Comparison of ENCODE assay signal across 8 cellular contexts in the genomic region with DNA sequence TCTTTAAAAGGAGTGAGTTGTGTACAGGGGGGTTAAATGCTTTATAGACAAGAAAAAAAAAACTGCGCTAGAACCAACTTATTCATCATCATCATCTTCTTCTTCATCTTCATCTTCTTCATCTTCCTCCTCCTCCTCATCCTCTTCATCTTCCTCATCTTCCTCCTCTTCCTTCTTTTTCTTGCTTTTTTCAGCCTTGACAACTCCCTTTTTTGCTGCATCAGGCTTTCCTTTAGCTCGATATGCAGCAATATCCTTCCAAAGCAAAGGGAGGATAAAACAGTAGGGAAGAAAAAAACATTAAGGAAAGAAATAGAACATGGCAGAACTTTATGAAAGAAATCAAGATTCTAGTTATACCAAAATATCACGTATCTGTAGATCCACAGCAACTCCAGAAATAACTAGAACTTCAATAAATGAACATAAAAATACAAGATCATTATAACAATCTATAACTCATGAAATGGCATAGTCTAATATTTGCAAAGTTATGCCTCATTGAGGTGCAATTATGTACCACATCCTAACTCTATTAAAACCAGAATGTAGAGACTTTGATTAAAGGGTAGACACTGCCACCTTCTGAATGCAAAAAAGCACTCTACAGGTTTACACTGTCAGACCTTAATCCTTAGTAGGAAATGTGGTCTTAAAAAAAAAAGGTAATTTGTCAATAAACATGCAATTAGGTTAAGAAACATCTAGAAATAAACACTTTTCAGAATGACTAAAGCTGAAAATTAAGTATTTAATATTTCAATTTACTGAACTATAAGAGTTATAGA. TPM values are rescaled to one million over a fixed set of nuclear protein-coding genes. Genes with fewer than 3 reads are reported as not detected.
DNase-seq lines count a peak whose midpoint lies in the region; ATAC-seq and TF ChIP-seq lines count a peak whose summit lies in the region.
"Not testable (repeated sequence)": the region's sequence is repeated elsewhere in the genome, so short reads cannot be mapped to it uniquely, and the experiment has no call there.

No MANE protein-coding gene starts in this region.

- H3K36me3 Mint-ChIP-seq in CD4-positive, CD25-positive, alpha-beta regulatory T cell = peaks cover 16% of the 10 kb centered on the region
- H3K36me3 Mint-ChIP-seq in activated T-cell treated with anti-CD3 and anti-CD28 coated beads, Interleukin-2, amount 50 U/mL, for 72 hours (ENCODE audit: insufficient read depth in 2 of 2) = peaks cover 16 to 36% of the 10 kb centered on the region in 2 donors
- H3K36me3 Mint-ChIP-seq in naive thymus-derived CD4-positive, alpha-beta T cell = peaks cover 3 to 34% (median 19%) of the 10 kb centered on the region in 5 donors

- peaks cover 28% of the 10 kb centered on the region for H4K20me1 ChIP-seq in OCI-LY3 (ENCODE audit: insufficient read depth, low read length)

- H3K9ac ChIP-seq in OCI-LY3 (ENCODE audit: low read length) = not testable (repeated sequence)

- peaks cover 42% of the 10 kb centered on the region for H3K4me1 ChIP-seq in CD4-positive, CD25-positive, alpha-beta regulatory T cell (ENCODE audit: control insufficient read depth, insufficient read depth, low read length, poor library complexity, severe bottlenecking)
- peaks cover 18% of the 10 kb centered on the region for H3K4me1 ChIP-seq in OCI-LY3 (ENCODE audit: low read length)
- peaks cover 23% of the 10 kb centered on the region for H3K4me1 ChIP-seq in cardiac muscle cell (ENCODE audit: low read depth)
- H3K4me1 ChIP-seq in naive thymus-derived CD4-positive, alpha-beta T cell (ENCODE audit: control insufficient read depth in 2 of 2, insufficient read depth in 2 of 2, low read length in 2 of 2) = peaks cover 23 to 41% of the 10 kb centered on the region in 2 donors
- H3K4me1 ChIP-seq in stomach = peaks cover 20 to 45% (median 30%) of the 10 kb centered on the region in 4 donors

- H2AFZ ChIP-seq in OCI-LY3 (ENCODE audit: low read depth, low read length) = not testable (repeated sequence)

- H3K4me2 ChIP-seq in OCI-LY3 (ENCODE audit: low read length) = not testable (repeated sequence)

- TF ChIP-seq CTCF in OCI-LY3 (IDR thresholded peaks at IDR 0.05; ENCODE audit: low read depth, low read length) (peak; percentile 53), choroid plexus epithelial cell (conservative IDR thresholded peaks at IDR 0.05; ENCODE audit: low read depth, low read length) (peak; percentile 57), cardiac muscle cell (IDR thresholded peaks at IDR 0.05; ENCODE audit: low read depth, low read length) (peak; percentile 52), stomach (IDR thresholded peaks at IDR 0.05) (peak in 5 of 7 experiments; percentile 12 to 47 (median 28))

- CTCF ChIA-PET in naive thymus-derived CD4-positive, alpha-beta T cell (lab: Charles Lee) = interaction anchor here (0.6 to 3.5 kb wide), 21 partner anchors 8 to 691 kb away, joined by 3 to 38 read pairs (median 4); a partner anchor contains a TSS

- intact Hi-C loops in naive thymus-derived CD4-positive, alpha-beta T cell (cut with micrococcal nuclease) = loop anchor here (1.0 to 10.0 kb wide), 14 partner anchors 31 to 346 kb away; a partner anchor contains a TSS
- intact Hi-C loops in stomach (cut with DNase I; ENCODE audit: low total_unique reads) = not testable (repeated sequence)

- not testable (repeated sequence) for TF ChIP-seq POLR2A in stomach (IDR thresholded peaks at IDR 0.05)

- H3K79me2 ChIP-seq in OCI-LY3 (ENCODE audit: low read length) = peaks cover 49% of the 10 kb centered on the region

- H3K9me3 Mint-ChIP-seq in CD4-positive, CD25-positive, alpha-beta regulatory T cell; activated T-cell treated with anti-CD3 and anti-CD28 coated beads, Interleukin-2, amount 50 U/mL, for 72 hours: not testable (repeated sequence)
- peaks cover 0 to 14% (median 0%) of the 10 kb centered on the region in 11 donors for H3K9me3 Mint-ChIP-seq in naive thymus-derived CD4-positive, alpha-beta T cell

- H3K27me3 ChIP-seq in CD4-positive, CD25-positive, alpha-beta regulatory T cell (ENCODE audit: control insufficient read depth, insufficient read depth, low read length); OCI-LY3 (ENCODE audit: low read depth, low read length); cardiac muscle cell; naive thymus-derived CD4-positive, alpha-beta T cell (ENCODE audit: control insufficient read depth in 2 of 2, insufficient read depth in 2 of 2, low read length in 2 of 2); stomach: not testable (repeated sequence)

- H3K4me3 ChIP-seq in CD4-positive, CD25-positive, alpha-beta regulatory T cell (ENCODE audit: low read depth, low read length) = peak overlapping the region; percentile 97
- not testable (repeated sequence) for H3K4me3 ChIP-seq in OCI-LY3 (ENCODE audit: low read length); choroid plexus epithelial cell (ENCODE audit: low read depth, low read length); cardiac muscle cell; naive thymus-derived CD4-positive, alpha-beta T cell (ENCODE audit: low read length); stomach

- peak overlapping the region; percentile 84 to 99 (median 90) for H3K27ac Mint-ChIP-seq in CD4-positive, CD25-positive, alpha-beta regulatory T cell
- peak overlapping the region; percentile 97 for H3K27ac Mint-ChIP-seq in activated T-cell treated with anti-CD3 and anti-CD28 coated beads, Interleukin-2, amount 50 U/mL, for 72 hours
- peak overlapping the region in 8 of 9 donors; percentile 58 to 96 (median 79) for H3K27ac Mint-ChIP-seq in naive thymus-derived CD4-positive, alpha-beta T cell

- 76 to 90% (median 87%) methylated on average over 2 to 3 of the region's 3 CpGs for WGBS in stomach, 5 donors

- not testable (repeated sequence) for H3K9me3 ChIP-seq in CD4-positive, CD25-positive, alpha-beta regulatory T cell (ENCODE audit: control insufficient read depth in 2 of 2, low read length in 2 of 2); OCI-LY3 (ENCODE audit: insufficient read depth, low read length); cardiac muscle cell (ENCODE audit: low read depth); naive thymus-derived CD4-positive, alpha-beta T cell (ENCODE audit: control insufficient read depth in 2 of 3, low read length in 3 of 3); stomach

- H3K36me3 ChIP-seq in CD4-positive, CD25-positive, alpha-beta regulatory T cell (ENCODE audit: control insufficient read depth, insufficient read depth, low read length) = peaks cover 22% of the 10 kb centered on the region
- peaks cover 48% of the 10 kb centered on the region for H3K36me3 ChIP-seq in OCI-LY3 (replicated peaks; ENCODE audit: low read depth, low read length)
- peaks cover 29% of the 10 kb centered on the region for H3K36me3 ChIP-seq in cardiac muscle cell
- H3K36me3 ChIP-seq in naive thymus-derived CD4-positive, alpha-beta T cell (ENCODE audit: control insufficient read depth in 2 of 3, insufficient read depth in 3 of 3, low read length in 3 of 3) = peaks cover 0 to 27% (median 13%) of the 10 kb centered on the region in 3 experiments
- peaks cover 10 to 45% (median 32%) of the 10 kb centered on the region in 4 donors for H3K36me3 ChIP-seq in stomach

- peak overlapping the region; percentile 74 to 94 (median 79) for H3K4me3 Mint-ChIP-seq in CD4-positive, CD25-positive, alpha-beta regulatory T cell
- H3K4me3 Mint-ChIP-seq in activated T-cell treated with anti-CD3 and anti-CD28 coated beads, Interleukin-2, amount 50 U/mL, for 72 hours = peak overlapping the region; percentile 32 to 61
- H3K4me3 Mint-ChIP-seq in naive thymus-derived CD4-positive, alpha-beta T cell = peak overlapping the region in 9 of 10 donors; percentile 34 to 99 (median 75)

- POLR2A ChIA-PET in naive thymus-derived CD4-positive, alpha-beta T cell (lab: Charles Lee) = interaction anchor here (0.6 to 2.1 kb wide), 13 partner anchors 15 to 334 kb away, joined by 3 to 25 read pairs (median 5); a partner anchor contains a TSS

- H3K27ac ChIP-seq in CD4-positive, CD25-positive, alpha-beta regulatory T cell (ENCODE audit: insufficient read depth, low read length, poor library complexity, severe bottlenecking) = peak overlapping the region; percentile 89
- not testable (repeated sequence) for H3K27ac ChIP-seq in OCI-LY3 (ENCODE audit: low read length); cardiac muscle cell; naive thymus-derived CD4-positive, alpha-beta T cell (ENCODE audit: low read depth, low read length)
- peak overlapping the region in 3 of 5 donors; percentile 96 to 100 (median 100) for H3K27ac ChIP-seq in stomach

- ATAC-seq in CD4-positive, CD25-positive, alpha-beta regulatory T cell (ENCODE audit: low read depth in 2 of 2) = peak; percentile 22 to 29
- not testable (repeated sequence) for ATAC-seq in activated T-cell treated with anti-CD3 and anti-CD28 coated beads, Interleukin-2, amount 50 U/mL, for 72 hours (replicated peaks in 1 of 2); naive thymus-derived CD4-positive, alpha-beta T cell

- peaks cover 23 to 47% (median 41%) of the 10 kb centered on the region in 4 donors for H3K4me1 Mint-ChIP-seq in CD4-positive, CD25-positive, alpha-beta regulatory T cell
- H3K4me1 Mint-ChIP-seq in activated T-cell treated with anti-CD3 and anti-CD28 coated beads, Interleukin-2, amount 50 U/mL, for 72 hours (ENCODE audit: low read depth) = peaks cover 51% of the 10 kb centered on the region
- peaks cover 23 to 62% (median 38%) of the 10 kb centered on the region in 7 donors for H3K4me1 Mint-ChIP-seq in naive thymus-derived CD4-positive, alpha-beta T cell

- TF ChIP-seq EP300 in stomach (IDR thresholded peaks at IDR 0.05) = not testable (repeated sequence)

- DNase-seq in CD4-positive, CD25-positive, alpha-beta regulatory T cell = peak in 2 of 3 donors; percentile 76 to 80
- DNase-seq in HCEC 1CT (peak; percentile 50), choroid plexus epithelial cell (ENCODE audit: low read depth) (peak; percentile 72), cardiac muscle cell (ENCODE audit: low read depth in 1 of 2, low spot score in 1 of 2) (peak in 1 of 2 donors; percentile 65)
- DNase-seq in activated T-cell treated with anti-CD3 and anti-CD28 coated beads, Interleukin-2, amount 50 U/mL, for 72 hours; stomach: not testable (repeated sequence)
- DNase-seq in naive thymus-derived CD4-positive, alpha-beta T cell = peak in 7 of 9 donors; percentile 45 to 68 (median 60)

- H3K27me3 Mint-ChIP-seq in CD4-positive, CD25-positive, alpha-beta regulatory T cell = peaks cover 11% of the 10 kb centered on the region
- not testable (repeated sequence) for H3K27me3 Mint-ChIP-seq in activated T-cell treated with anti-CD3 and anti-CD28 coated beads, Interleukin-2, amount 50 U/mL, for 72 hours (ENCODE audit: low read depth); naive thymus-derived CD4-positive, alpha-beta T cell

RNA-seq across cellular contexts. Expression of a gene that starts 4.3 kb away (rescaled TPM):
- 363 TPM for total RNA-seq in CD4-positive, CD25-positive, alpha-beta regulatory T cell
- polyA plus RNA-seq in CD4-positive, CD25-positive, alpha-beta regulatory T cell = 100 to 1,000 TPM; 639 to 723 (median 666) TPM
- 100 to 1,000 TPM; 418 to 596 TPM for total RNA-seq in activated T-cell treated with anti-CD3 and anti-CD28 coated beads, Interleukin-2, amount 50 U/mL, for 72 hours
- total RNA-seq in cardiac muscle cell (435 and 576 TPM in 2 replicates), stomach (100 to 1,000 TPM in 4 of 5 donors, 10 to 100 TPM in 1; 29.5 to 479 (median 322) TPM)
- polyA plus RNA-seq in cardiac muscle cell (642 and 740 TPM in 2 replicates), stomach (100 to 1,000 TPM; 346 to 399 (median 346) TPM)
- total RNA-seq in naive thymus-derived CD4-positive, alpha-beta T cell = 100 to 1,000 TPM; 294 to 530 (median 319) TPM
- polyA plus RNA-seq in naive thymus-derived CD4-positive, alpha-beta T cell = 100 to 1,000 TPM; 529 to 577 TPM

RNA-seq across cellular contexts. Expression of a gene that starts 39.2 kb away (rescaled TPM):
- total RNA-seq in CD4-positive, CD25-positive, alpha-beta regulatory T cell = not detected
- not detected for polyA plus RNA-seq in CD4-positive, CD25-positive, alpha-beta regulatory T cell
- not detected for total RNA-seq in activated T-cell treated with anti-CD3 and anti-CD28 coated beads, Interleukin-2, amount 50 U/mL, for 72 hours
- 0.06 TPM in 1 of 2 replicates, not detected in the other for total RNA-seq in cardiac muscle cell
- not detected in 2 replicates for polyA plus RNA-seq in cardiac muscle cell
- total RNA-seq in naive thymus-derived CD4-positive, alpha-beta T cell = not detected
- polyA plus RNA-seq in naive thymus-derived CD4-positive, alpha-beta T cell = under 1 TPM in 1 of 2 donors, not detected in 1; 0.14 TPM
- not detected for total RNA-seq in stomach
- not detected for polyA plus RNA-seq in stomach
